In genomic region chr5:40261984-40262383, GRCh38 we compare ENCODE assay signal across 28 cellular contexts.
"Had no signal": no experiment of that assay in that cellular context is flagged by ENCODE, and none has a peak within 500 bp of the region (broad histone marks: within the 10 kb centered on the region; RNA-seq: fewer than 3 reads in every experiment).

No MANE protein-coding gene starts in this region.

- H3K27me3 ChIP-seq: colonic mucosa, esophagus muscularis mucosa, esophagus squamous epithelium, foreskin keratinocyte, gastrocnemius medialis, gastroesophageal sphincter, heart left ventricle had no signal

- H3K27ac ChIP-seq: colonic mucosa, coronary artery, dorsolateral prefrontal cortex, epithelial cell of prostate, esophagus muscularis mucosa, esophagus squamous epithelium, foreskin keratinocyte, gastrocnemius medialis, gastroesophageal sphincter, heart left ventricle had no signal

- FAIRE-seq: colon, endometrium, endothelial cell of umbilical vein, frontal cortex had no signal

- H3K4me1 ChIP-seq: colonic mucosa, esophagus muscularis mucosa, foreskin keratinocyte, gastrocnemius medialis, gastroesophageal sphincter had no signal

- ATAC-seq: effector memory CD8-positive, alpha-beta T cell; esophagus mucosa; foreskin keratinocyte; gastrocnemius medialis; gastroesophageal sphincter; heart left ventricle had no signal

- H3K4me1 Mint-ChIP-seq: endodermal cell had no signal

- DNase-seq: colonic mucosa; cortex of kidney; dermis blood vessel endothelial cell; dorsolateral prefrontal cortex; effector CD4-positive, alpha-beta T cell; effector CD8-positive, alpha-beta T cell; effector memory CD4-positive, alpha-beta T cell; effector memory CD8-positive, alpha-beta T cell; endodermal cell; erythroblast; esophagus squamous epithelium; foreskin fibroblast; foreskin keratinocyte; foreskin melanocyte; gastrocnemius medialis; glutamatergic neuron; head of caudate nucleus; heart left ventricle had no signal

- H3K4me3 ChIP-seq: colonic mucosa, coronary artery, dorsolateral prefrontal cortex, esophagus muscularis mucosa, esophagus squamous epithelium, gastrocnemius medialis, gastroesophageal sphincter, heart left ventricle had no signal

- H3K9me3 ChIP-seq: colonic mucosa, esophagus muscularis mucosa, esophagus squamous epithelium, gastrocnemius medialis, gastroesophageal sphincter, heart left ventricle had no signal

- H3K4me3 Mint-ChIP-seq: dendritic cell treated with granulocyte-macrophage colony-stimulating factor and Interleukin-4, amounts not matched to agents 40 ng/mL and 50 ng/mL, for 4 days; effector memory CD8-positive, alpha-beta T cell; endodermal cell had no signal

- H3K27me3 Mint-ChIP-seq: dendritic cell treated with granulocyte-macrophage colony-stimulating factor and Interleukin-4, amounts not matched to agents 40 ng/mL and 50 ng/mL, for 4 days; effector memory CD8-positive, alpha-beta T cell had no signal

- H3K9me3 Mint-ChIP-seq: dendritic cell treated with granulocyte-macrophage colony-stimulating factor and Interleukin-4, amounts not matched to agents 40 ng/mL and 50 ng/mL, for 4 days; effector memory CD8-positive, alpha-beta T cell; endodermal cell had no signal

- H3K36me3 ChIP-seq: colonic mucosa, esophagus muscularis mucosa, esophagus squamous epithelium, gastrocnemius medialis, gastroesophageal sphincter, heart left ventricle had no signal

- H3K27ac Mint-ChIP-seq: dendritic cell treated with granulocyte-macrophage colony-stimulating factor and Interleukin-4, amounts not matched to agents 40 ng/mL and 50 ng/mL, for 4 days; effector memory CD8-positive, alpha-beta T cell; endodermal cell had no signal
